ENCODE assay signal across 1 cellular context in the genomic region with DNA sequence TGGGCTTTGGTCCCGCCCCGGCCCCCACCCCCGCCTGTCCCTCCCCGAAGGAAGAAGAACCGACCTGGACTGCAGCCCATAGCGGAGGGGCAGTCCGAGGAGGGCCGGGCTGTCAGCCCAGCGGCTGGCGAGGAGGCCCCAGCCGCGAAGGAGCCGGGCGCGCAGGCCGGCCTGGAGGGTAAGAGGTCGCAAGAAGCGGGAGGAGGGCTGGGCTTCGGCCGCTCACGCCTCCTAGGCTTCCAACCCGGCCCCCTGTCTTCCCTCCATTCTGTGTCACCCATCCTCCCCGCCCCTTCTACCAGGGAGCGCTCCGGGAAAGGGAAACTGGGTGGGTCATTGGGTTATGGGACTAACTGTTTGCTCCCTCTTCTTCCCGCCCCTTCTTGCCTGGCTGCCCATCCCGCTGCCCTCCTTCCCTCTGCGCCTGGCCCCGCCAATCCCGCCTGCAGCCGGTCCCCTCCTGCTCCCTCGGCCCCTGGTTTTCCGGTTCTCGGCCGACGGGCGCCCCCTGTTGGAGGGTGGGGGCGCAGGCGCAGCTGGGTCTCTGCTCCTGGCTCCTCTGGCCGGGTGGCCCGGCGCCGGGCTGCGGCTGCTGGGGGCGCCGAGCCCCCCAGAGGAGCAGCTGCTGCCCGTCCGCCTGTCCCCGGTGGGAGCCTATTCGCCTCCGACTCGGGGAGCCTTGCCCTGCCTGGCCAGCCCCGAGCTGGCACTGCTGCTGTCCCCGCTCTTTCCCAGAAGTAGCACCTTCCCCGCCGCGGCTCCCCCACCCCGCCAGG.
TF ChIP-seq lines count a peak whose summit lies in the region.

No MANE protein-coding gene starts in this region.

TF ChIP-seq in HepG2, 621 proteins besides CTCF, POLR2A, EP300 and RAD21 (continued from another document and continues in another):
- TF ChIP-seq, protein P1, sequence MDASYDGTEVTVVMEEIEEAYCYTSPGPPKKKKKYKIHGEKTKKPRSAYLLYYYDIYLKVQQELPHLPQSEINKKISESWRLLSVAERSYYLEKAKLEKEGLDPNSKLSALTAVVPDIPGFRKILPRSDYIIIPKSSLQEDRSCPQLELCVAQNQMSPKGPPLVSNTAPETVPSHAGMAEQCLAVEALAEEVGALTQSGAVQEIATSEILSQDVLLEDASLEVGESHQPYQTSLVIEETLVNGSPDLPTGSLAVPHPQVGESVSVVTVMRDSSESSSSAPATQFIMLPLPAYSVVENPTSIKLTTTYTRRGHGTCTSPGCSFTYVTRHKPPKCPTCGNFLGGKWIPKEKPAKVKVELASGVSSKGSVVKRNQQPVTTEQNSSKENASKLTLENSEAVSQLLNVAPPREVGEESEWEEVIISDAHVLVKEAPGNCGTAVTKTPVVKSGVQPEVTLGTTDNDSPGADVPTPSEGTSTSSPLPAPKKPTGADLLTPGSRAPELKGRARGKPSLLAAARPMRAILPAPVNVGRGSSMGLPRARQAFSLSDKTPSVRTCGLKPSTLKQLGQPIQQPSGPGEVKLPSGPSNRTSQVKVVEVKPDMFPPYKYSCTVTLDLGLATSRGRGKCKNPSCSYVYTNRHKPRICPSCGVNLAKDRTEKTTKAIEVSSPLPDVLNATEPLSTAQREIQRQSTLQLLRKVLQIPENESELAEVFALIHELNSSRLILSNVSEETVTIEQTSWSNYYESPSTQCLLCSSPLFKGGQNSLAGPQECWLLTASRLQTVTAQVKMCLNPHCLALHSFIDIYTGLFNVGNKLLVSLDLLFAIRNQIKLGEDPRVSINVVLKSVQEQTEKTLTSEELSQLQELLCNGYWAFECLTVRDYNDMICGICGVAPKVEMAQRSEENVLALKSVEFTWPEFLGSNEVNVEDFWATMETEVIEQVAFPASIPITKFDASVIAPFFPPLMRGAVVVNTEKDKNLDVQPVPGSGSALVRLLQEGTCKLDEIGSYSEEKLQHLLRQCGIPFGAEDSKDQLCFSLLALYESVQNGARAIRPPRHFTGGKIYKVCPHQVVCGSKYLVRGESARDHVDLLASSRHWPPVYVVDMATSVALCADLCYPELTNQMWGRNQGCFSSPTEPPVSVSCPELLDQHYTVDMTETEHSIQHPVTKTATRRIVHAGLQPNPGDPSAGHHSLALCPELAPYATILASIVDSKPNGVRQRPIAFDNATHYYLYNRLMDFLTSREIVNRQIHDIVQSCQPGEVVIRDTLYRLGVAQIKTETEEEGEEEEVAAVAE (CRISPR knock-in tag; IDR thresholded peaks at IDR 0.05; ENCODE audit: borderline replicate concordance) = peak; percentile 64; the same call in 1 of the 2 replicates
- no peak for TF ChIP-seq NFATC3 (CRISPR knock-in tag; IDR thresholded peaks at IDR 0.05)
- TF ChIP-seq ZNF446 (CRISPR knock-in tag; IDR thresholded peaks at IDR 0.05) = 0 out of 2 replicates have a peak, but pooled peaks have one; percentile 67
- TF ChIP-seq KLF16 (CRISPR knock-in tag; IDR thresholded peaks at IDR 0.05) = peak in 1 of 2 experiments; percentile 85; a peak in 1 of 4 replicates
- no peak for TF ChIP-seq HIVEP1 (CRISPR knock-in tag; IDR thresholded peaks at IDR 0.05)
- TF ChIP-seq ZNF607 (CRISPR knock-in tag; IDR thresholded peaks at IDR 0.05; ENCODE audit: borderline replicate concordance) = peak; percentile 79; the same call in 1 of the 2 replicates
- peak; percentile 61 for TF ChIP-seq SALL1 (CRISPR knock-in tag; IDR thresholded peaks at IDR 0.05)
- no peak for TF ChIP-seq NR3C1 (CRISPR knock-in tag; IDR thresholded peaks at IDR 0.05)
- peak; percentile 34; the same call in 1 of the 2 replicates for TF ChIP-seq TBX2 (CRISPR knock-in tag; IDR thresholded peaks at IDR 0.05; ENCODE audit: borderline replicate concordance)
- TF ChIP-seq, protein P2, sequence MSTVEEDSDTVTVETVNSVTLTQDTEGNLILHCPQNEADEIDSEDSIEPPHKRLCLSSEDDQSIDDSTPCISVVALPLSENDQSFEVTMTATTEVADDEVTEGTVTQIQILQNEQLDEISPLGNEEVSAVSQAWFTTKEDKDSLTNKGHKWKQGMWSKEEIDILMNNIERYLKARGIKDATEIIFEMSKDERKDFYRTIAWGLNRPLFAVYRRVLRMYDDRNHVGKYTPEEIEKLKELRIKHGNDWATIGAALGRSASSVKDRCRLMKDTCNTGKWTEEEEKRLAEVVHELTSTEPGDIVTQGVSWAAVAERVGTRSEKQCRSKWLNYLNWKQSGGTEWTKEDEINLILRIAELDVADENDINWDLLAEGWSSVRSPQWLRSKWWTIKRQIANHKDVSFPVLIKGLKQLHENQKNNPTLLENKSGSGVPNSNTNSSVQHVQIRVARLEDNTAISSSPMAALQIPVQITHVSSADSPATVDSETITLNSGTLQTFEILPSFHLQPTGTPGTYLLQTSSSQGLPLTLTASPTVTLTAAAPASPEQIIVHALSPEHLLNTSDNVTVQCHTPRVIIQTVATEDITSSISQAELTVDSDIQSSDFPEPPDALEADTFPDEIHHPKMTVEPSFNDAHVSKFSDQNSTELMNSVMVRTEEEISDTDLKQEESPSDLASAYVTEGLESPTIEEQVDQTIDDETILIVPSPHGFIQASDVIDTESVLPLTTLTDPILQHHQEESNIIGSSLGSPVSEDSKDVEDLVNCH (CRISPR knock-in tag; IDR thresholded peaks at IDR 0.05) = no peak
- TF ChIP-seq SOX13 (IDR thresholded peaks at IDR 0.05) = no peak
- peak in 1 of 2 experiments; percentile 21; a peak in 1 of 4 replicates for TF ChIP-seq SOX13 (CRISPR knock-in tag; conservative IDR thresholded peaks at IDR 0.05 in 1 of 2, IDR thresholded peaks at IDR 0.05 in 1 of 2)
- TF ChIP-seq RXRB (CRISPR knock-in tag; IDR thresholded peaks at IDR 0.05; ENCODE audit: borderline replicate concordance) = peak; percentile 57; the same call in 1 of the 2 replicates
- TF ChIP-seq, protein P3, sequence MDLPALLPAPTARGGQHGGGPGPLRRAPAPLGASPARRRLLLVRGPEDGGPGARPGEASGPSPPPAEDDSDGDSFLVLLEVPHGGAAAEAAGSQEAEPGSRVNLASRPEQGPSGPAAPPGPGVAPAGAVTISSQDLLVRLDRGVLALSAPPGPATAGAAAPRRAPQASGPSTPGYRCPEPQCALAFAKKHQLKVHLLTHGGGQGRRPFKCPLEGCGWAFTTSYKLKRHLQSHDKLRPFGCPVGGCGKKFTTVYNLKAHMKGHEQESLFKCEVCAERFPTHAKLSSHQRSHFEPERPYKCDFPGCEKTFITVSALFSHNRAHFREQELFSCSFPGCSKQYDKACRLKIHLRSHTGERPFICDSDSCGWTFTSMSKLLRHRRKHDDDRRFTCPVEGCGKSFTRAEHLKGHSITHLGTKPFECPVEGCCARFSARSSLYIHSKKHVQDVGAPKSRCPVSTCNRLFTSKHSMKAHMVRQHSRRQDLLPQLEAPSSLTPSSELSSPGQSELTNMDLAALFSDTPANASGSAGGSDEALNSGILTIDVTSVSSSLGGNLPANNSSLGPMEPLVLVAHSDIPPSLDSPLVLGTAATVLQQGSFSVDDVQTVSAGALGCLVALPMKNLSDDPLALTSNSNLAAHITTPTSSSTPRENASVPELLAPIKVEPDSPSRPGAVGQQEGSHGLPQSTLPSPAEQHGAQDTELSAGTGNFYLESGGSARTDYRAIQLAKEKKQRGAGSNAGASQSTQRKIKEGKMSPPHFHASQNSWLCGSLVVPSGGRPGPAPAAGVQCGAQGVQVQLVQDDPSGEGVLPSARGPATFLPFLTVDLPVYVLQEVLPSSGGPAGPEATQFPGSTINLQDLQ (CRISPR knock-in tag; IDR thresholded peaks at IDR 0.05) = no peak; the same call in 1 of the 2 replicates
- TF ChIP-seq SAP130 (CRISPR knock-in tag; IDR thresholded peaks at IDR 0.05; ENCODE audit: low read depth) = peak; percentile 82
- TF ChIP-seq SMC3 (IDR thresholded peaks at IDR 0.05; ENCODE audit: low read length) = peak; percentile 12; the same call in 1 of the 2 replicates
- peak; percentile 69 for TF ChIP-seq ZNF501 (CRISPR knock-in tag; IDR thresholded peaks at IDR 0.05)
- peak; percentile 37; the same call in 1 of the 2 replicates for TF ChIP-seq MEIS2 (CRISPR knock-in tag; IDR thresholded peaks at IDR 0.05)
- TF ChIP-seq TAF15 (IDR thresholded peaks at IDR 0.05; ENCODE audit: low read depth, low read length, poor library complexity, severe bottlenecking) = peak; percentile 67
- peak; percentile 62 for TF ChIP-seq SP2 (CRISPR knock-in tag; IDR thresholded peaks at IDR 0.05)
- no peak for TF ChIP-seq ZFP41 (CRISPR knock-in tag; IDR thresholded peaks at IDR 0.05; ENCODE audit: borderline replicate concordance)
- peak; percentile 45 for TF ChIP-seq SRSF1 (optimal IDR thresholded peaks at IDR 0.05; ENCODE audit: low read depth, low read length)
- no peak for TF ChIP-seq SRY (CRISPR knock-in tag; IDR thresholded peaks at IDR 0.05)
- TF ChIP-seq ARNTL (CRISPR knock-in tag; IDR thresholded peaks at IDR 0.05) = no peak
- 0 out of 2 replicates have a peak, but pooled peaks have one; percentile 13 for TF ChIP-seq ZMYM2 (CRISPR knock-in tag; IDR thresholded peaks at IDR 0.05)
- no peak for TF ChIP-seq HNF4A (CRISPR knock-in tag; IDR thresholded peaks at IDR 0.05)
- no peak for TF ChIP-seq TBL1XR1 (IDR thresholded peaks at IDR 0.05; ENCODE audit: borderline replicate concordance, low read length, partially characterized antibody)
- TF ChIP-seq, protein P4, sequence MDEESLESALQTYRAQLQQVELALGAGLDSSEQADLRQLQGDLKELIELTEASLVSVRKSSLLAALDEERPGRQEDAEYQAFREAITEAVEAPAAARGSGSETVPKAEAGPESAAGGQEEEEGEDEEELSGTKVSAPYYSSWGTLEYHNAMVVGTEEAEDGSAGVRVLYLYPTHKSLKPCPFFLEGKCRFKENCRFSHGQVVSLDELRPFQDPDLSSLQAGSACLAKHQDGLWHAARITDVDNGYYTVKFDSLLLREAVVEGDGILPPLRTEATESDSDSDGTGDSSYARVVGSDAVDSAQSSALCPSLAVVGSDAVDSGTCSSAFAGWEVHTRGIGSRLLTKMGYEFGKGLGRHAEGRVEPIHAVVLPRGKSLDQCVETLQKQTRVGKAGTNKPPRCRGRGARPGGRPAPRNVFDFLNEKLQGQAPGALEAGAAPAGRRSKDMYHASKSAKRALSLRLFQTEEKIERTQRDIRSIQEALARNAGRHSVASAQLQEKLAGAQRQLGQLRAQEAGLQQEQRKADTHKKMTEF (CRISPR knock-in tag; IDR thresholded peaks at IDR 0.05) = peak; percentile 46; the same call in 1 of the 2 replicates
- peak; percentile 24; the same call in 1 of the 2 replicates for TF ChIP-seq ZNF816 (CRISPR knock-in tag; IDR thresholded peaks at IDR 0.05; ENCODE audit: borderline replicate concordance)
- TF ChIP-seq ZNF264 (CRISPR knock-in tag; IDR thresholded peaks at IDR 0.05) = no peak
- peak; percentile 53; the same call in 1 of the 2 replicates for TF ChIP-seq SPEN (CRISPR knock-in tag; IDR thresholded peaks at IDR 0.05; ENCODE audit: low read depth)
- TF ChIP-seq ZNF207 (IDR thresholded peaks at IDR 0.05; ENCODE audit: borderline replicate concordance) = no peak
- TF ChIP-seq ZNF709 (CRISPR knock-in tag; IDR thresholded peaks at IDR 0.05) = 0 out of 2 replicates have a peak, but pooled peaks have one; percentile 43
- 0 out of 2 replicates have a peak, but pooled peaks have one; percentile 52 for TF ChIP-seq SIN3B (IDR thresholded peaks at IDR 0.05; ENCODE audit: low read length)
- TF ChIP-seq NR2F1 (CRISPR knock-in tag; IDR thresholded peaks at IDR 0.05) = peak in 1 of 2 experiments; percentile 33; a peak in 1 of 4 replicates
- 0 out of 2 replicates have a peak, but pooled peaks have one; percentile 9 for TF ChIP-seq NR2C2 (CRISPR knock-in tag; IDR thresholded peaks at IDR 0.05; ENCODE audit: borderline replicate concordance)
- TF ChIP-seq HOXA3 (CRISPR knock-in tag; IDR thresholded peaks at IDR 0.05) = peak; percentile 81
- TF ChIP-seq, protein P5, sequence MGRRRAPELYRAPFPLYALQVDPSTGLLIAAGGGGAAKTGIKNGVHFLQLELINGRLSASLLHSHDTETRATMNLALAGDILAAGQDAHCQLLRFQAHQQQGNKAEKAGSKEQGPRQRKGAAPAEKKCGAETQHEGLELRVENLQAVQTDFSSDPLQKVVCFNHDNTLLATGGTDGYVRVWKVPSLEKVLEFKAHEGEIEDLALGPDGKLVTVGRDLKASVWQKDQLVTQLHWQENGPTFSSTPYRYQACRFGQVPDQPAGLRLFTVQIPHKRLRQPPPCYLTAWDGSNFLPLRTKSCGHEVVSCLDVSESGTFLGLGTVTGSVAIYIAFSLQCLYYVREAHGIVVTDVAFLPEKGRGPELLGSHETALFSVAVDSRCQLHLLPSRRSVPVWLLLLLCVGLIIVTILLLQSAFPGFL (CRISPR knock-in tag; IDR thresholded peaks at IDR 0.05) = no peak
- peak; percentile 15 for TF ChIP-seq YY1 (IDR thresholded peaks at IDR 0.05; ENCODE audit: insufficient read depth, insufficient replicate concordance, low read depth, low read length)
- TF ChIP-seq ZKSCAN8 (CRISPR knock-in tag; IDR thresholded peaks at IDR 0.05; ENCODE audit: borderline replicate concordance) = 0 out of 2 replicates have a peak, but pooled peaks have one; percentile 38
- TF ChIP-seq ZFY (CRISPR knock-in tag; IDR thresholded peaks at IDR 0.05) = no peak; the same call in 1 of the 2 replicates
- no peak for TF ChIP-seq NR2F6 (IDR thresholded peaks at IDR 0.05)
- TF ChIP-seq NR2F6 (CRISPR knock-in tag; IDR thresholded peaks at IDR 0.05) = peak; percentile 5; the same call in 1 of the 2 replicates
- TF ChIP-seq, protein P6, sequence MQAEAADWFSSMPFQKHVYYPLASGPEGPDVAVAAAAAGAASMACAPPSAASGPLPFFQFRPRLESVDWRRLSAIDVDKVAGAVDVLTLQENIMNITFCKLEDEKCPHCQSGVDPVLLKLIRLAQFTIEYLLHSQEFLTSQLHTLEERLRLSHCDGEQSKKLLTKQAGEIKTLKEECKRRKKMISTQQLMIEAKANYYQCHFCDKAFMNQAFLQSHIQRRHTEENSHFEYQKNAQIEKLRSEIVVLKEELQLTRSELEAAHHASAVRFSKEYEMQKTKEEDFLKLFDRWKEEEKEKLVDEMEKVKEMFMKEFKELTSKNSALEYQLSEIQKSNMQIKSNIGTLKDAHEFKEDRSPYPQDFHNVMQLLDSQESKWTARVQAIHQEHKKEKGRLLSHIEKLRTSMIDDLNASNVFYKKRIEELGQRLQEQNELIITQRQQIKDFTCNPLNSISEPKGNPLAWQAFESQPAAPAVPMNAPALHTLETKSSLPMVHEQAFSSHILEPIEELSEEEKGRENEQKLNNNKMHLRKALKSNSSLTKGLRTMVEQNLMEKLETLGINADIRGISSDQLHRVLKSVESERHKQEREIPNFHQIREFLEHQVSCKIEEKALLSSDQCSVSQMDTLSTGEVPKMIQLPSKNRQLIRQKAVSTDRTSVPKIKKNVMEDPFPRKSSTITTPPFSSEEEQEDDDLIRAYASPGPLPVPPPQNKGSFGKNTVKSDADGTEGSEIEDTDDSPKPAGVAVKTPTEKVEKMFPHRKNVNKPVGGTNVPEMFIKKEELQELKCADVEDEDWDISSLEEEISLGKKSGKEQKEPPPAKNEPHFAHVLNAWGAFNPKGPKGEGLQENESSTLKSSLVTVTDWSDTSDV (CRISPR knock-in tag; IDR thresholded peaks at IDR 0.05) = no peak
- no peak for TF ChIP-seq ZSCAN21 (CRISPR knock-in tag; IDR thresholded peaks at IDR 0.05; ENCODE audit: borderline replicate concordance)
- peak; percentile 67 for TF ChIP-seq CBX1 (IDR thresholded peaks at IDR 0.05; ENCODE audit: low read depth)
- TF ChIP-seq PHF8 (CRISPR knock-in tag; IDR thresholded peaks at IDR 0.05) = 0 out of 2 replicates have a peak, but pooled peaks have one; percentile 17
- peak; percentile 26; the same call in 1 of the 2 replicates for TF ChIP-seq CCDC6 (CRISPR knock-in tag; IDR thresholded peaks at IDR 0.05)
- peak; percentile 13 for TF ChIP-seq ASH2L (IDR thresholded peaks at IDR 0.05; ENCODE audit: insufficient read length, low read depth, low read length)
- TF ChIP-seq ETV5 (CRISPR knock-in tag; IDR thresholded peaks at IDR 0.05; ENCODE audit: borderline replicate concordance) = peak; percentile 53; the same call in 1 of the 2 replicates
